In genomic region chr19:16957855-16958254, GRCh38 we compare ENCODE assay signal across 22 cellular contexts.
DNase-seq lines count a peak whose midpoint lies in the region; ATAC-seq and TF ChIP-seq lines count a peak whose summit lies in the region.
"Had no signal": no experiment of that assay in that cellular context is flagged by ENCODE, and none has a peak within 500 bp of the region (broad histone marks: within the 10 kb centered on the region; RNA-seq: fewer than 3 reads in every experiment).

No MANE protein-coding gene starts in this region.

- peak overlapping the region; percentile 24; the same call in 1 of the 2 replicates for H3K4me2 ChIP-seq in OCI-LY7 (ENCODE audit: low read length)
- H3K4me2 ChIP-seq: A549 had no signal

- H3K27ac ChIP-seq in A673 (ENCODE audit: low read depth, low read length, poor library complexity, severe bottlenecking) (peak overlapping the region; percentile 80), OCI-LY7 (ENCODE audit: low read depth, low read length, poor library complexity, severe bottlenecking) (no peak overlapping the region)
- H3K27ac ChIP-seq: A549 had no signal

- DNase-seq in A673 (ENCODE audit: low spot score) (no peak), CD14-positive monocyte (ENCODE audit: low spot score) (no peak), OCI-LY7 (ENCODE audit: low spot score) (no peak), LoVo (ENCODE audit: low spot score) (no peak)
- DNase-seq in stimulated activated naive B cell treated with anti-CD40 and anti-IgM and Interleukin-4, amounts not matched to agents 10 μg/mL and 1 μg/mL and 100 μg/mL, for 72 hours = no peak
- DNase-seq in stimulated activated CD4-positive, alpha-beta T cell treated with anti-CD3 and anti-CD28 coated beads, Interleukin-4, amount 100 ng/mL, for 24 hours = no peak
- DNase-seq: CD4-positive, CD25-positive, alpha-beta regulatory T cell; DMS153; DND-41; Karpas-422; MG63; NCI-H1417; NCI-H1694; NCI-H2029 treated with DMSO at 0.1 percent for 48 hours; NCI-H226; NCI-H510A; OCI-M1 had no signal

- H3K4me3 Mint-ChIP-seq in CD14-positive monocyte (no peak overlapping the region), nephron (no peak overlapping the region)
- no peak overlapping the region for H3K4me3 Mint-ChIP-seq in stimulated activated naive B cell treated with anti-CD40 and anti-IgM and Interleukin-4, amounts not matched to agents 10 μg/mL and 1 μg/mL and 100 μg/mL, for 72 hours
- H3K4me3 Mint-ChIP-seq: CD4-positive, CD25-positive, alpha-beta regulatory T cell had no signal

- BruUV-seq in A673 (replicated peaks; lab: Mats Ljungman, UMichigan) (no TSS peak), OCI-LY7 (replicated peaks; lab: Mats Ljungman, UMichigan) (no TSS peak)

- H3K36me3 Mint-ChIP-seq in CD14-positive monocyte = peaks cover 0 to 6% of the 10 kb centered on the region in 2 donors
- peaks cover 33% of the 10 kb centered on the region for H3K36me3 Mint-ChIP-seq in nephron (ENCODE audit: low read depth)
- H3K36me3 Mint-ChIP-seq in stimulated activated naive B cell treated with anti-CD40 and anti-IgM and Interleukin-4, amounts not matched to agents 10 μg/mL and 1 μg/mL and 100 μg/mL, for 72 hours = no peaks in the 10 kb centered on the region
- H3K36me3 Mint-ChIP-seq: CD4-positive, CD25-positive, alpha-beta regulatory T cell had no signal

- H3K27me3 Mint-ChIP-seq in CD14-positive monocyte (ENCODE audit: low read depth in 3 of 3) = peaks cover 0 to 4% (median under 1%) of the 10 kb centered on the region in 3 donors
- peaks cover 3% of the 10 kb centered on the region for H3K27me3 Mint-ChIP-seq in nephron (ENCODE audit: low read depth)
- peaks cover 22 to 37% of the 10 kb centered on the region in 2 donors for H3K27me3 Mint-ChIP-seq in stimulated activated naive B cell treated with anti-CD40 and anti-IgM and Interleukin-4, amounts not matched to agents 10 μg/mL and 1 μg/mL and 100 μg/mL, for 72 hours

- H3K27ac Mint-ChIP-seq in CD14-positive monocyte (peak overlapping the region; percentile 80 to 98 (median 92)), nephron (peak overlapping the region; percentile 6 to 78 (median 30))
- H3K27ac Mint-ChIP-seq in stimulated activated naive B cell treated with anti-CD40 and anti-IgM and Interleukin-4, amounts not matched to agents 10 μg/mL and 1 μg/mL and 100 μg/mL, for 72 hours = no peak overlapping the region

- no peaks in the 10 kb centered on the region for H3K9me2 ChIP-seq in OCI-LY7 (ENCODE audit: insufficient read depth, low read length)

- H3K4me1 Mint-ChIP-seq in CD14-positive monocyte = peaks cover 88% of the 10 kb centered on the region
- peaks cover 7% of the 10 kb centered on the region for H3K4me1 Mint-ChIP-seq in nephron
- H3K4me1 Mint-ChIP-seq in stimulated activated naive B cell treated with anti-CD40 and anti-IgM and Interleukin-4, amounts not matched to agents 10 μg/mL and 1 μg/mL and 100 μg/mL, for 72 hours = peaks cover 0 to 1% of the 10 kb centered on the region in 2 donors
- H3K4me1 Mint-ChIP-seq: CD4-positive, CD25-positive, alpha-beta regulatory T cell had no signal

- H3K9me3 Mint-ChIP-seq in CD14-positive monocyte = peaks cover 0 to 2% (median 1%) of the 10 kb centered on the region in 7 donors
- H3K9me3 Mint-ChIP-seq in nephron = peaks cover 2% of the 10 kb centered on the region
- peaks cover 0 to 8% of the 10 kb centered on the region in 2 donors for H3K9me3 Mint-ChIP-seq in stimulated activated naive B cell treated with anti-CD40 and anti-IgM and Interleukin-4, amounts not matched to agents 10 μg/mL and 1 μg/mL and 100 μg/mL, for 72 hours

- H2AFZ ChIP-seq in OCI-LY7 (ENCODE audit: low read length) = no peak overlapping the region; the same call in 1 of the 2 replicates

- no peaks in the 10 kb centered on the region for H3K36me3 ChIP-seq in A673 (ENCODE audit: insufficient read depth, low read length, poor library complexity, severe bottlenecking)
- H3K36me3 ChIP-seq in OCI-LY7 (ENCODE audit: insufficient read depth, low read length) = no peaks in the 10 kb centered on the region
- H3K36me3 ChIP-seq: MG63 had no signal

- POLR2A ChIA-PET in A673 (lab: Charles Lee; ENCODE audit: low non-redundant PET) = no interaction called here
- POLR2A ChIA-PET in OCI-LY7 (lab: Charles Lee) = no interaction called here

- CTCF ChIA-PET in A673 (lab: Charles Lee) = interaction anchor here (0.6 kb wide), 1 partner anchor 243 kb away, joined by 5 read pairs; no protein-coding TSS in a partner anchor
- CTCF ChIA-PET in OCI-LY7 (lab: Charles Lee; ENCODE audit: unreplicated experiment) = no interaction called here

- H3K4me3 ChIP-seq in A673 (ENCODE audit: low read depth, low read length, poor library complexity, severe bottlenecking) (no peak overlapping the region), OCI-LY7 (ENCODE audit: low read depth, low read length, poor library complexity, severe bottlenecking) (no peak overlapping the region)
- H3K4me3 ChIP-seq: A549, MG63 had no signal

- H3K4me1 ChIP-seq in A673 (ENCODE audit: insufficient read depth, low read length, poor library complexity, severe bottlenecking) = peaks cover 20% of the 10 kb centered on the region
- H3K4me1 ChIP-seq in OCI-LY7 (ENCODE audit: insufficient read depth, low read length, poor library complexity, severe bottlenecking) = peaks cover 43% of the 10 kb centered on the region
- H3K4me1 ChIP-seq: A549 had no signal

- H3K9me3 ChIP-seq in A673 (ENCODE audit: low read depth, low read length, poor library complexity, severe bottlenecking) (no peaks in the 10 kb centered on the region), OCI-LY7 (ENCODE audit: low read length) (peaks cover 6% of the 10 kb centered on the region; the same call in 1 of the 2 replicates)
- H3K9me3 ChIP-seq: A549, MG63 had no signal

- intact Hi-C loops in A673 (cut with micrococcal nuclease; ENCODE audit: unreplicated experiment) = no loop called here
- intact Hi-C loops in CD14-positive monocyte (cut with micrococcal nuclease) = no loop called here
- intact Hi-C loops in OCI-LY7 (cut with micrococcal nuclease; ENCODE audit: unreplicated experiment) = no loop called here

- H3K79me2 ChIP-seq in OCI-LY7 (ENCODE audit: insufficient read depth, low read depth, low read length) = no peaks in the 10 kb centered on the region

- no peak for ATAC-seq in stimulated activated naive B cell treated with anti-CD40 and anti-IgM and Interleukin-4, amounts not matched to agents 10 μg/mL and 1 μg/mL and 100 μg/mL, for 72 hours (replicated peaks)
- no peak for ATAC-seq in GM21515 (IDR thresholded peaks at IDR 0.05; ENCODE audit: unreplicated experiment)
- ATAC-seq: A549, HepG2, SK-N-SH treated with all-trans-retinoic acid at 6 μM for 48 hours had no signal

- H4K20me1 ChIP-seq in OCI-LY7 (ENCODE audit: insufficient read depth, low read length) = no peaks in the 10 kb centered on the region

- no peaks in the 10 kb centered on the region for H3K27me3 ChIP-seq in A673 (replicated peaks; ENCODE audit: insufficient read depth, low read depth, low read length, poor library complexity)

- TF ChIP-seq CTCF in A673 (conservative IDR thresholded peaks at IDR 0.05; ENCODE audit: low read depth, low read length) (no peak), CD14-positive monocyte (IDR thresholded peaks at IDR 0.05) (no peak), OCI-LY7 (conservative IDR thresholded peaks at IDR 0.05; ENCODE audit: low read length) (no peak), nephron (IDR thresholded peaks at IDR 0.05; ENCODE audit: unreplicated experiment in 3 of 3) (no peak)
